24 cellular contexts compared by ENCODE assay signal in the genomic region with DNA sequence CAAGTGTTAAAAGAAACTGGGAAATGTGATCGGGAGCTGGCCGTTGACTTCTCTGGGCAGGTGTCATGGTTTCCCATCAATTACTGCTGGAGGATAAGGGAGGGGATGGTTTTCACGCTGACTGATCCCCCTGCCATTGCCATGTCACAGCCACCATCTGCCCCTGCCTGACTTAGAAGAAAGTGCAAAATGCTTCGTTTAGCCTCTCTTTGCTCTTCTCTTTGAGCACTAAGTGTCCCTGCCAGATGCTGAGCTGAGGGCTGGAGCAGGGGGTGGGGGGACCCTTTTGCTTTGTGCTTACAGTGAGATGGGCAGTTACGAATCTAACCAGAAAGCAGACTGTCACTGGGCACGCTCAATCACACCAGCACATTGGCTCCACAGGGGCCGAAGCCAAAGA.
"Had no signal": no experiment of that assay in that cellular context is flagged by ENCODE, and none has a peak within 500 bp of the region (broad histone marks: within the 10 kb centered on the region; RNA-seq: fewer than 3 reads in every experiment).

No MANE protein-coding gene starts in this region.

- H3K27ac ChIP-seq: brain microvascular endothelial cell, cardiac muscle cell, VCaP had no signal

- H3K9me3 Mint-ChIP-seq: activated naive CD4-positive, alpha-beta T cell treated with anti-CD3 and anti-CD28 coated beads, Interleukin-2, amount 50 U/mL, for 72 hours; activated naive CD8-positive, alpha-beta T cell treated with anti-CD3 and anti-CD28 coated beads, Interleukin-2, amount 50 U/mL, for 24 hours; activated T-cell treated with anti-CD3 and anti-CD28 coated beads, Interleukin-2, amount 50 U/mL, for 4 hours had no signal

- H3K27me3 ChIP-seq: brain microvascular endothelial cell, cardiac muscle cell, MG63 had no signal

- DNase-seq: activated CD4-positive, alpha-beta T cell treated with anti-CD3 and anti-CD28 coated beads for 4 hours; activated CD4-positive, alpha-beta T cell treated with anti-CD3 and anti-CD28 coated beads, Interleukin-2, amount 50 U/mL, for 4 hours; activated CD8-positive, alpha-beta T cell treated with anti-CD3 and anti-CD28 coated beads, Interleukin-2, amount 10 ng/mL, durations not matched to agents 7 days and 5 days; activated effector memory CD4-positive, alpha-beta T cell treated with anti-CD3 and anti-CD28 coated beads, Interleukin-2, amount 50 U/mL, for 16 hours; activated naive CD4-positive, alpha-beta T cell treated with Interleukin-2 at 50 U/mL for 16 hours; activated naive CD8-positive, alpha-beta T cell treated with anti-CD3 and anti-CD28 coated beads, Interleukin-2, amount 50 U/mL, for 24 hours; activated T-cell treated with anti-CD3 and anti-CD28 coated beads, Interleukin-2, amount 50 U/mL, for 4 hours; amygdala; brain microvascular endothelial cell; MG63; MV-4-11; NCI-H1092 treated with DMSO at 0.1 percent for 48 hours; NCI-H1417 treated with DMSO at 0.1 percent for 48 hours; NCI-H187; NCI-H2081; NCI-H345; NCI-H510A; NCI-H748 treated with DMSO at 0.1 percent for 48 hours; SIG-M5; T-helper 17 cell; T-helper 9 cell had no signal

- H3K9me3 ChIP-seq: MG63 had no signal

- H3K27ac Mint-ChIP-seq: activated CD8-positive, alpha-beta T cell treated with anti-CD3 and anti-CD28 coated beads, Interleukin-2, amount 10 ng/mL, durations not matched to agents 7 days and 5 days; activated naive CD4-positive, alpha-beta T cell treated with anti-CD3 and anti-CD28 coated beads, Interleukin-2, amount 50 U/mL, for 72 hours; activated naive CD8-positive, alpha-beta T cell treated with anti-CD3 and anti-CD28 coated beads, Interleukin-2, amount 50 U/mL, for 24 hours; T-helper 17 cell had no signal

- H3K36me3 ChIP-seq: brain microvascular endothelial cell, cardiac muscle cell, MG63 had no signal

- H3K4me3 Mint-ChIP-seq: activated CD8-positive, alpha-beta T cell treated with anti-CD3 and anti-CD28 coated beads, Interleukin-2, amount 10 ng/mL, durations not matched to agents 7 days and 5 days; activated naive CD8-positive, alpha-beta T cell treated with anti-CD3 and anti-CD28 coated beads, Interleukin-2, amount 50 U/mL, for 24 hours; activated T-cell treated with anti-CD3 and anti-CD28 coated beads, Interleukin-2, amount 50 U/mL, for 4 hours; T-helper 17 cell had no signal

- H3K4me3 ChIP-seq: cardiac muscle cell, MG63 had no signal

- H3K27me3 Mint-ChIP-seq: activated naive CD8-positive, alpha-beta T cell treated with anti-CD3 and anti-CD28 coated beads, Interleukin-2, amount 50 U/mL, for 24 hours had no signal

- H3K4me1 Mint-ChIP-seq: activated naive CD8-positive, alpha-beta T cell treated with anti-CD3 and anti-CD28 coated beads, Interleukin-2, amount 50 U/mL, for 24 hours; T-helper 17 cell had no signal

- H3K36me3 Mint-ChIP-seq: activated naive CD4-positive, alpha-beta T cell treated with anti-CD3 and anti-CD28 coated beads, Interleukin-2, amount 50 U/mL, for 72 hours had no signal
